ENCODE assay signal across 25 cellular contexts in the genomic region with DNA sequence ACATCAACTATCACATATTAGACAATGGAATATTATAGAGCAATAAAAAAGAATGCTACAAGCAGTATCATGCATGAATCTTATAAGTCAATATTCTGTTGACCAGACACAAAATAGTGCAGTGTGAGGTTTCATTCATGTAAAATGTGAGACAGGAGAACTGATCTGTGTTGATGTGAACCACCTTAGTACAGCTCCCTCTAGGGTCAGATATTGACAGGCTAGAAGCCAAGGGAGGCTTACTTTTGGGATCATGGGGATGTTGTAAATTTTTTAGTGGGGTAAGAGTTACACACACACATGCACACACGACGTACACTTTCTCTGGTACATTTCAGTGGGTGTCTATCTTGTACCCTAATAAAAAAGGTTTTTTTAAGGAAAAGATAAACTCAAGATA.
A peak's percentile ranks its signal among the peaks of the same experiment; 100 is the strongest.
DNase-seq lines count a peak whose midpoint lies in the region; ATAC-seq, FAIRE-seq and TF ChIP-seq lines count a peak whose summit lies in the region.
"Had no signal": no experiment of that assay in that cellular context is flagged by ENCODE, and none has a peak within 500 bp of the region (broad histone marks: within the 10 kb centered on the region; RNA-seq: fewer than 3 reads in every experiment).

No MANE protein-coding gene starts in this region.

- H4K20me1 ChIP-seq in K562 (replicated peaks; ENCODE audit: control insufficient read depth, insufficient read depth, low read length): no peaks in the 10 kb centered on the region

- BruUV-seq in K562 (replicated peaks; lab: Mats Ljungman, UMichigan): no TSS peak

- H3K79me2 ChIP-seq in K562 (ENCODE audit: control insufficient read depth, insufficient read depth, low read length): no peaks in the 10 kb centered on the region

- TF ChIP-seq RAD21 in K562 (CRISPR knock-in tag; conservative IDR thresholded peaks at IDR 0.05 in 1 of 2, IDR thresholded peaks at IDR 0.05 in 1 of 2): no peak

- H3K9ac ChIP-seq in K562 (ENCODE audit: insufficient read depth in 1 of 2, low read depth in 2 of 2, low read length in 2 of 2): no peak overlapping the region
- H3K9ac ChIP-seq: GM23248 had no signal

- H3K27me3 ChIP-seq in K562 (ENCODE audit: control insufficient read depth in 2 of 2, insufficient read depth in 2 of 2, low read length in 2 of 2): no peaks in the 10 kb centered on the region
- H3K27me3 ChIP-seq in esophagus squamous epithelium: no peaks in the 10 kb centered on the region
- H3K27me3 ChIP-seq: BE2C, Peyer's patch had no signal

- no peak overlapping the region for H3K4me2 ChIP-seq in K562 (ENCODE audit: insufficient read depth, low read length)

- H3K9me3 ChIP-seq in K562 (replicated peaks; ENCODE audit: control insufficient read depth, insufficient read depth, low read depth, low read length) (no peaks in the 10 kb centered on the region), esophagus squamous epithelium (no peaks in the 10 kb centered on the region)
- H3K9me3 ChIP-seq: BE2C, Peyer's patch had no signal

- FAIRE-seq in K562 (lab: Jason Lieb, UNC) (no peak), urothelium cell line (lab: Jason Lieb, UNC) (peak; percentile 84)

- 0% methylated on average over 2 of the region's 2 CpGs for WGBS in K562 (ENCODE audit: insufficient coverage, low coverage, missing lambda C conversion rate)
- WGBS in esophagus squamous epithelium, 2 donors: 94 to 98% methylated on average over 2 of the region's 2 CpGs

- no peaks in the 10 kb centered on the region for H3K9me1 ChIP-seq in K562 (ENCODE audit: control insufficient read depth, insufficient read depth, low read length)

- intact Hi-C loops in K562 (cut with micrococcal nuclease): no loop called here
- intact Hi-C loops in esophagus squamous epithelium (cut with DNase I): no loop called here

- no peak overlapping the region for H3K4me3 ChIP-seq in K562
- H3K4me3 ChIP-seq in esophagus squamous epithelium: no peak overlapping the region
- H3K4me3 ChIP-seq: GM23248, Peyer's patch had no signal

- H3K36me3 ChIP-seq in K562 (ENCODE audit: control insufficient read depth, insufficient read depth, low read length) (no peaks in the 10 kb centered on the region), esophagus squamous epithelium (no peaks in the 10 kb centered on the region)
- H3K36me3 ChIP-seq: BE2C, Peyer's patch had no signal

- CTCF ChIA-PET in K562 (lab: Yijun Ruan, JAX; ENCODE audit: low intra/inter-chr PET ratio): no interaction called here

- POLR2A ChIA-PET in K562 (lab: Yijun Ruan, JAX): no interaction called here

- no peak overlapping the region for H2AFZ ChIP-seq in K562 (ENCODE audit: low read depth, low read length)
- H2AFZ ChIP-seq: GM23248 had no signal

- TF ChIP-seq EP300 in K562 (IDR thresholded peaks at IDR 0.05; ENCODE audit: low read length): no peak

- peak in 2 of 3 experiments; percentile 10 to 19; a peak in 2 of 6 replicates for TF ChIP-seq CTCF in K562 (IDR thresholded peaks at IDR 0.05 in 2 of 3, conservative IDR thresholded peaks at IDR 0.05 in 1 of 3; ENCODE audit: insufficient read depth in 2 of 3, low read depth in 1 of 3, low read length in 3 of 3)
- no peak for TF ChIP-seq CTCF in esophagus squamous epithelium (IDR thresholded peaks at IDR 0.05)

- no peak overlapping the region for H3K27ac ChIP-seq in K562 (ENCODE audit: extremely low read depth, low read depth, low read length)
- H3K27ac ChIP-seq in esophagus squamous epithelium: no peak overlapping the region
- H3K27ac ChIP-seq: 22Rv1, GM23248, HL-60, Peyer's patch had no signal

- TF ChIP-seq POLR2A in K562 (conservative IDR thresholded peaks at IDR 0.05): no peak
- TF ChIP-seq POLR2A in esophagus squamous epithelium (IDR thresholded peaks at IDR 0.05): no peak

- H3K4me1 ChIP-seq in K562 (replicated peaks in 1 of 2; ENCODE audit: control insufficient read depth in 2 of 2, insufficient read depth in 2 of 2, low read length in 2 of 2) (0 out of 5 replicates have a peak, but pooled peaks cover 0 to 1% of the 10 kb centered on the region in 2 experiments), esophagus squamous epithelium (no peaks in the 10 kb centered on the region)
- H3K4me1 ChIP-seq: BE2C, Peyer's patch had no signal

- DNase-seq in SIG-M5 treated with dmso at 0.1 percent for 504 hours (lab: John Stamatoyannopoulos, UW; ENCODE audit: unreplicated experiment): peak; percentile 2
- DNase-seq in SIG-M5 (lab: John Stamatoyannopoulos, UW): no peak
- peak; percentile 9 for DNase-seq in NCI-H69 (lab: John Stamatoyannopoulos, UW)
- DNase-seq in K562 (ENCODE audit: extremely low read depth in 1 of 4, low spot score in 3 of 4): no peak
- no peak for DNase-seq in urothelium cell line (ENCODE audit: low spot score)
- no peak for DNase-seq in GOT3 (lab: John Stamatoyannopoulos, UW)
- no peak for DNase-seq in middle frontal gyrus (ENCODE audit: extremely low spot score, low spot score)
- DNase-seq in esophagus squamous epithelium (lab: John Stamatoyannopoulos, UW): no peak
- DNase-seq: ACHN; BE2C; Calu3; CD8-positive, alpha-beta memory T cell; DMS153; DND-41; GM23248; Kasumi-1; MV-4-11; NCI-H2029 treated with DMSO at 0.1 percent for 48 hours; NCI-H2227 treated with DMSO at 0.1 percent for 48 hours; NCI-H526 treated with DMSO at 0.1 percent for 48 hours; Peyer's patch; SHP77 treated with DMSO at 0.1 percent for 48 hours had no signal

- no peak for ATAC-seq in K562
- ATAC-seq: SK-N-SH treated with all-trans-retinoic acid at 6 μM for 48 hours had no signal

- in situ Hi-C loops in K562 (cut with MboI): no loop called here

TF ChIP-seq in K562, 482 proteins besides CTCF, POLR2A, EP300 and RAD21 (continues in another document):
- no peak for TF ChIP-seq XRCC4 (IDR thresholded peaks at IDR 0.05; ENCODE audit: extremely low read depth, insufficient read depth, insufficient read length)
- no peak for TF ChIP-seq ZC3H8 (IDR thresholded peaks at IDR 0.05)
- TF ChIP-seq, protein P1, sequence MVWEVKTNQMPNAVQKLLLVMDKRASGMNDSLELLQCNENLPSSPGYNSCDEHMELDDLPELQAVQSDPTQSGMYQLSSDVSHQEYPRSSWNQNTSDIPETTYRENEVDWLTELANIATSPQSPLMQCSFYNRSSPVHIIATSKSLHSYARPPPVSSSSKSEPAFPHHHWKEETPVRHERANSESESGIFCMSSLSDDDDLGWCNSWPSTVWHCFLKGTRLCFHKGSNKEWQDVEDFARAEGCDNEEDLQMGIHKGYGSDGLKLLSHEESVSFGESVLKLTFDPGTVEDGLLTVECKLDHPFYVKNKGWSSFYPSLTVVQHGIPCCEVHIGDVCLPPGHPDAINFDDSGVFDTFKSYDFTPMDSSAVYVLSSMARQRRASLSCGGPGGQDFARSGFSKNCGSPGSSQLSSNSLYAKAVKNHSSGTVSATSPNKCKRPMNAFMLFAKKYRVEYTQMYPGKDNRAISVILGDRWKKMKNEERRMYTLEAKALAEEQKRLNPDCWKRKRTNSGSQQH (CRISPR knock-in tag; IDR thresholded peaks at IDR 0.05): no peak
- TF ChIP-seq, protein P2, sequence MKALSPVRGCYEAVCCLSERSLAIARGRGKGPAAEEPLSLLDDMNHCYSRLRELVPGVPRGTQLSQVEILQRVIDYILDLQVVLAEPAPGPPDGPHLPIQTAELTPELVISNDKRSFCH (CRISPR knock-in tag; IDR thresholded peaks at IDR 0.05): no peak
- TF ChIP-seq, protein P2 (tag; IDR thresholded peaks at IDR 0.05): no peak
- TF ChIP-seq, protein P3, sequence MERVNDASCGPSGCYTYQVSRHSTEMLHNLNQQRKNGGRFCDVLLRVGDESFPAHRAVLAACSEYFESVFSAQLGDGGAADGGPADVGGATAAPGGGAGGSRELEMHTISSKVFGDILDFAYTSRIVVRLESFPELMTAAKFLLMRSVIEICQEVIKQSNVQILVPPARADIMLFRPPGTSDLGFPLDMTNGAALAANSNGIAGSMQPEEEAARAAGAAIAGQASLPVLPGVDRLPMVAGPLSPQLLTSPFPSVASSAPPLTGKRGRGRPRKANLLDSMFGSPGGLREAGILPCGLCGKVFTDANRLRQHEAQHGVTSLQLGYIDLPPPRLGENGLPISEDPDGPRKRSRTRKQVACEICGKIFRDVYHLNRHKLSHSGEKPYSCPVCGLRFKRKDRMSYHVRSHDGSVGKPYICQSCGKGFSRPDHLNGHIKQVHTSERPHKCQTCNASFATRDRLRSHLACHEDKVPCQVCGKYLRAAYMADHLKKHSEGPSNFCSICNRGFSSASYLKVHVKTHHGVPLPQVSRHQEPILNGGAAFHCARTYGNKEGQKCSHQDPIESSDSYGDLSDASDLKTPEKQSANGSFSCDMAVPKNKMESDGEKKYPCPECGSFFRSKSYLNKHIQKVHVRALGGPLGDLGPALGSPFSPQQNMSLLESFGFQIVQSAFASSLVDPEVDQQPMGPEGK (CRISPR knock-in tag; IDR thresholded peaks at IDR 0.05; ENCODE audit: borderline replicate concordance): no peak

Comparison
In these comparisons a context has a peak if more than half of its experiments do, and no peak if none do; other contexts are left out.
1. DNase-seq: peak in SIG-M5 treated with dmso at 0.1 percent for 504 hours (single experiment) and NCI-H69 (single experiment); none in SIG-M5 (single experiment), K562 (0 of 4), urothelium cell line (single experiment), GOT3 (single experiment), middle frontal gyrus (single experiment) and esophagus squamous epithelium (single experiment).
2. CTCF ChIP-seq: peak in K562 (2 of 3); none in esophagus squamous epithelium (0 of 6).